23 cellular contexts compared by ENCODE assay signal in the genomic region with DNA sequence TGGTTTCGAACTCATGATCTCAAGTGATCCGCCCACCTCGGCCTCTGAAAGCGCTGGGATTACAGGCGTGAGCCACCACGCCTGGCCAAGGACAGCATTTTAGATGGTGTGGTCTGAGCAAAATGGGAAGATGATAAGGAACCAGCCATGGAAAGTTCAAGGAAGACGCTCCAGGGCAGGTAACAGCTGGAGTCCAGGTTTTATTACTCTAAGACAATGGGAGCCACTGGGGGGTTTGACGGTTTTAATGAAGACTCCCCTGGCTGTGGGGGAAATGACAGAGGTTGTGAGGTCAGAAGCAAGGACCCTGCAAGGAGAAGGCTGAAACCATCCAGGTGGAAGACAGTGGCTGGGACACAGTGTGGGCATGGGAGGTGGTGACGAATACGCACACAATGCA.
"Had no signal": no experiment of that assay in that cellular context is flagged by ENCODE, and none has a peak within 500 bp of the region (broad histone marks: within the 10 kb centered on the region; RNA-seq: fewer than 3 reads in every experiment).

No MANE protein-coding gene starts in this region.

- H3K4me3 Mint-ChIP-seq: activated CD4-positive, alpha-beta memory T cell treated with anti-CD3 and anti-CD28 coated beads for 36 hours; activated CD4-positive, alpha-beta T cell treated with anti-CD3 and anti-CD28 coated beads, Interleukin-2, amount 10 ng/mL, durations not matched to agents 7 days and 5 days; activated naive CD8-positive, alpha-beta T cell treated with anti-CD3 and anti-CD28 coated beads for 36 hours; activated T-cell treated with anti-CD3 and anti-CD28 coated beads, Interleukin-2, amount 50 U/mL, for 72 hours had no signal

- ATAC-seq: activated T-cell treated with anti-CD3 and anti-CD28 coated beads, Interleukin-2, amount 50 U/mL, for 72 hours; Panc1 had no signal

- H3K9me3 Mint-ChIP-seq: activated CD4-positive, alpha-beta memory T cell treated with anti-CD3 and anti-CD28 coated beads for 36 hours; activated CD4-positive, alpha-beta T cell treated with anti-CD3 and anti-CD28 coated beads, Interleukin-2, amount 10 ng/mL, durations not matched to agents 7 days and 5 days; activated naive CD8-positive, alpha-beta T cell treated with anti-CD3 and anti-CD28 coated beads for 36 hours; activated T-cell treated with anti-CD3 and anti-CD28 coated beads, Interleukin-2, amount 50 U/mL, for 72 hours had no signal

- H3K9me3 ChIP-seq: SJSA1 had no signal

- H3K27ac Mint-ChIP-seq: activated CD4-positive, alpha-beta memory T cell treated with anti-CD3 and anti-CD28 coated beads for 36 hours; activated CD4-positive, alpha-beta T cell treated with anti-CD3 and anti-CD28 coated beads, Interleukin-2, amount 10 ng/mL, durations not matched to agents 7 days and 5 days; activated T-cell treated with anti-CD3 and anti-CD28 coated beads, Interleukin-2, amount 50 U/mL, for 72 hours had no signal

- H3K27me3 Mint-ChIP-seq: activated CD4-positive, alpha-beta memory T cell treated with anti-CD3 and anti-CD28 coated beads for 36 hours; activated CD4-positive, alpha-beta T cell treated with anti-CD3 and anti-CD28 coated beads, Interleukin-2, amount 10 ng/mL, durations not matched to agents 7 days and 5 days; activated naive CD8-positive, alpha-beta T cell treated with anti-CD3 and anti-CD28 coated beads for 36 hours had no signal

- H3K4me1 Mint-ChIP-seq: activated naive CD8-positive, alpha-beta T cell treated with anti-CD3 and anti-CD28 coated beads for 36 hours had no signal

- DNase-seq: activated CD4-positive, alpha-beta memory T cell treated with anti-CD3 and anti-CD28 coated beads for 36 hours; activated CD4-positive, alpha-beta T cell treated with anti-CD3 and anti-CD28 coated beads, Interleukin-2, amount 10 ng/mL, durations not matched to agents 7 days and 5 days; activated CD4-positive, CD25-positive, alpha-beta regulatory T cell; activated CD8-positive, alpha-beta memory T cell treated with anti-CD3 and anti-CD28 coated beads for 24 hours; activated naive CD8-positive, alpha-beta T cell treated with anti-CD3 and anti-CD28 coated beads for 36 hours; activated T-cell treated with anti-CD3 and anti-CD28 coated beads, Interleukin-2, amount 50 U/mL, for 72 hours; MG63; MV-4-11; NCI-H1092 treated with DMSO at 0.1 percent for 48 hours; NCI-H1417 treated with DMSO at 0.1 percent for 48 hours; NCI-H1694; NCI-H2029; NCI-H2107; NCI-H345; NCI-H510A; NCI-H526 treated with DMSO at 0.1 percent for 48 hours; NCI-H82; OCI-M1; Right ventricle myocardium superior; T-helper 2 cell; T1000 had no signal
